ENCODE assay signal across 27 cellular contexts in the genomic region with DNA sequence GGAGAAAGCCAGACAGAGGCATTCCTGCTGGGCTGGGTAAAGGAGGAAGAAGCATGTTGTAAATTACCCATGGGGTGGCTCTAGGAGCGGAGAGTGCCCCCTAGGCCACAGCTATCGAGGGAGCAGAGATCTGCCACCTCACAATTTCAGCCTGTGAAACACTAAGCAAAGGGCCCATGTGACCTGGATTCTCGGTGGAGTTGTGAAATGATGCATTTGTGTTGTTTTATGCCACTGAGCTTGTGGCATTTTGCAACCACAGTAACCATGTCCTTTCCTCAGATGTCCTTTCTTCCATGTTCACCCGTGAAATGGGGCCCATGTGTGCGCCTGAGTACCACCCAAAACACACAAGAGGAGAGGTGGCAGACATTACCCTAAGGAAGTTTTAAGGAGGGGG.
A peak's percentile ranks its signal among the peaks of the same experiment; 100 is the strongest.
DNase-seq lines count a peak whose midpoint lies in the region; ATAC-seq, FAIRE-seq and TF ChIP-seq lines count a peak whose summit lies in the region.
"Had no signal": no experiment of that assay in that cellular context is flagged by ENCODE, and none has a peak within 500 bp of the region (broad histone marks: within the 10 kb centered on the region; RNA-seq: fewer than 3 reads in every experiment).

No MANE protein-coding gene starts in this region.

- no peak overlapping the region for H2BK12ac ChIP-seq in mesenchymal stem cell (ENCODE audit: low read length in 2 of 2)

- no peak overlapping the region for H2BK5ac ChIP-seq in mesenchymal stem cell (ENCODE audit: low read depth, low read length, poor library complexity, severe bottlenecking)

- H3K4me3 ChIP-seq in mammary epithelial cell (replicated peaks in 1 of 3; ENCODE audit: insufficient read depth in 1 of 3, low read depth in 2 of 3, low read length in 3 of 3) (no peak overlapping the region), mesenchymal stem cell (ENCODE audit: insufficient read depth in 1 of 2, low read depth in 1 of 2, low read length in 2 of 2) (no peak overlapping the region), MG63 (no peak overlapping the region)
- H3K4me3 ChIP-seq: body of pancreas, coronary artery, esophagus squamous epithelium, heart left ventricle, left ventricle myocardium inferior, Peyer's patch, sigmoid colon, SJSA1, suprapubic skin had no signal

- peak overlapping the region; percentile 54 for H2AK5ac ChIP-seq in mesenchymal stem cell (ENCODE audit: low read length, severe bottlenecking)

- H3K9me3 Mint-ChIP-seq in natural killer cell treated with Interleukin-12 subunit alpha and Interleukin-12 subunit beta and Interleukin-15 and Interleukin-18, amount 100 ng/mL, for 72 hours, result no peaks in the 10 kb centered on the region
- H3K9me3 Mint-ChIP-seq: activated naive CD8-positive, alpha-beta T cell treated with anti-CD3 and anti-CD28 coated beads for 36 hours; T-helper 1 cell treated with Interleukin-12 subunit alpha and Interleukin-12 subunit beta and Interleukin-4 antibody, amounts not matched to agents 30 μg/mL and 1 μg/mL, for 36 hours had no signal

- no peak overlapping the region for H4K91ac ChIP-seq in mesenchymal stem cell (ENCODE audit: low read length)

- H3K36me3 ChIP-seq in mammary epithelial cell (ENCODE audit: insufficient read depth, low read length), result no peaks in the 10 kb centered on the region
- no peaks in the 10 kb centered on the region for H3K36me3 ChIP-seq in mesenchymal stem cell (ENCODE audit: control insufficient read depth in 1 of 2, insufficient read depth in 2 of 2, low read depth in 1 of 2, low read length in 2 of 2)
- H3K36me3 ChIP-seq in MG63, result no peaks in the 10 kb centered on the region; the same call in 1 of the 2 replicates
- H3K36me3 ChIP-seq: esophagus squamous epithelium, heart left ventricle, left ventricle myocardium inferior, Peyer's patch, sigmoid colon, SJSA1, suprapubic skin had no signal

- BruUV-seq in mammary epithelial cell (replicated peaks; lab: Mats Ljungman, UMichigan), result no TSS peak

- H3K27ac Mint-ChIP-seq in natural killer cell treated with Interleukin-12 subunit alpha and Interleukin-12 subunit beta and Interleukin-15 and Interleukin-18, amount 100 ng/mL, for 72 hours, result no peak overlapping the region
- H3K27ac Mint-ChIP-seq: activated naive CD8-positive, alpha-beta T cell treated with anti-CD3 and anti-CD28 coated beads for 36 hours; nephron progenitor cell; T-helper 1 cell treated with Interleukin-12 subunit alpha and Interleukin-12 subunit beta and Interleukin-4 antibody, amounts not matched to agents 30 μg/mL and 1 μg/mL, for 36 hours had no signal

- H2AFZ ChIP-seq in mammary epithelial cell (ENCODE audit: low read depth, low read length) (no peak overlapping the region), mesenchymal stem cell (ENCODE audit: low read depth, low read length) (no peak overlapping the region)

- no peaks in the 10 kb centered on the region for H4K20me1 ChIP-seq in mammary epithelial cell (ENCODE audit: insufficient read depth, low read length)

- dilution Hi-C loops in mammary epithelial cell (cut with HindIII; ENCODE audit: low sequenced_read_pairs), result no loop called here

- H3K27ac ChIP-seq in mammary epithelial cell (ENCODE audit: insufficient read depth, low read depth, low read length), result no peak overlapping the region
- H3K27ac ChIP-seq in mesenchymal stem cell (ENCODE audit: low read length, poor library complexity, severe bottlenecking), result no peak overlapping the region
- H3K27ac ChIP-seq: 22Rv1, body of pancreas, coronary artery, esophagus squamous epithelium, heart left ventricle, left ventricle myocardium inferior, Peyer's patch, sigmoid colon, SJSA1, suprapubic skin, VCaP had no signal

- no peaks in the 10 kb centered on the region for H3K79me2 ChIP-seq in mammary epithelial cell (ENCODE audit: insufficient read depth, low read length)

- H3K4me1 Mint-ChIP-seq in natural killer cell treated with Interleukin-12 subunit alpha and Interleukin-12 subunit beta and Interleukin-15 and Interleukin-18, amount 100 ng/mL, for 72 hours (ENCODE audit: low read depth in 2 of 2), result peaks cover 12 to 15% of the 10 kb centered on the region in 2 donors

- H3K9ac ChIP-seq in mammary epithelial cell (ENCODE audit: insufficient read depth, low read length), result no peak overlapping the region
- no peak overlapping the region for H3K9ac ChIP-seq in mesenchymal stem cell (ENCODE audit: low read length)

- no peak overlapping the region for H3K23ac ChIP-seq in mesenchymal stem cell (ENCODE audit: low read length in 2 of 2)

- WGBS in mammary epithelial cell (ENCODE audit: low coverage, missing lambda C conversion rate), result 78% methylated on average over 5 of the region's 5 CpGs
- 70% methylated on average over 4 of the region's 5 CpGs for WGBS in mesenchymal stem cell

- peaks cover 5 to 8% of the 10 kb centered on the region in 2 donors for H3K27me3 Mint-ChIP-seq in natural killer cell treated with Interleukin-12 subunit alpha and Interleukin-12 subunit beta and Interleukin-15 and Interleukin-18, amount 100 ng/mL, for 72 hours

- H3K36me3 Mint-ChIP-seq in natural killer cell treated with Interleukin-12 subunit alpha and Interleukin-12 subunit beta and Interleukin-15 and Interleukin-18, amount 100 ng/mL, for 72 hours, result no peaks in the 10 kb centered on the region
- H3K36me3 Mint-ChIP-seq: activated naive CD8-positive, alpha-beta T cell treated with anti-CD3 and anti-CD28 coated beads for 36 hours had no signal

- H3K18ac ChIP-seq in mesenchymal stem cell (ENCODE audit: low read depth in 1 of 2, low read length in 2 of 2), result no peak overlapping the region

- in situ Hi-C loops in mammary epithelial cell (cut with MboI; ENCODE audit: low sequenced_read_pairs in 2 of 2), result no loop called here

- H2BK120ac ChIP-seq in mesenchymal stem cell (ENCODE audit: low read depth, low read length), result no peak overlapping the region

- intact Hi-C loops in mammary epithelial cell (cut with micrococcal nuclease), result no loop called here

- H3K27me3 ChIP-seq in mammary epithelial cell (ENCODE audit: insufficient read depth, low read length) (no peaks in the 10 kb centered on the region), mesenchymal stem cell (ENCODE audit: control insufficient read depth in 1 of 2, insufficient read depth in 1 of 2, low read length in 2 of 2) (no peaks in the 10 kb centered on the region), MG63 (no peaks in the 10 kb centered on the region)
- H3K27me3 ChIP-seq: Peyer's patch, sigmoid colon, SJSA1, suprapubic skin had no signal

- no peak overlapping the region for H3K4ac ChIP-seq in mesenchymal stem cell (ENCODE audit: low read depth in 1 of 2, low read length in 2 of 2)

- ATAC-seq in natural killer cell treated with Interleukin-12 subunit alpha and Interleukin-12 subunit beta and Interleukin-15 and Interleukin-18, amount 100 ng/mL, for 72 hours, result no peak
- ATAC-seq: body of pancreas, HCT116 had no signal

- no peak overlapping the region for H3K4me3 Mint-ChIP-seq in natural killer cell treated with Interleukin-12 subunit alpha and Interleukin-12 subunit beta and Interleukin-15 and Interleukin-18, amount 100 ng/mL, for 72 hours
- H3K4me3 Mint-ChIP-seq: activated naive CD8-positive, alpha-beta T cell treated with anti-CD3 and anti-CD28 coated beads for 36 hours; nephron progenitor cell; T-helper 1 cell treated with Interleukin-12 subunit alpha and Interleukin-12 subunit beta and Interleukin-4 antibody, amounts not matched to agents 30 μg/mL and 1 μg/mL, for 36 hours had no signal

- H3K9me3 ChIP-seq in mammary epithelial cell (replicated peaks; ENCODE audit: insufficient read depth, low read length) (no peaks in the 10 kb centered on the region), mesenchymal stem cell (ENCODE audit: control insufficient read depth, low read length) (no peaks in the 10 kb centered on the region), MG63 (no peaks in the 10 kb centered on the region)
- H3K9me3 ChIP-seq: body of pancreas, esophagus squamous epithelium, heart left ventricle, left ventricle myocardium inferior, Peyer's patch, sigmoid colon, SJSA1, suprapubic skin had no signal

- no peak overlapping the region for H2BK15ac ChIP-seq in mesenchymal stem cell (ENCODE audit: low read depth, poor library complexity, severe bottlenecking)

- H4K8ac ChIP-seq in mesenchymal stem cell (ENCODE audit: low read length), result no peak overlapping the region

- CTCF ChIA-PET in mammary epithelial cell (lab: Charles Lee; ENCODE audit: low non-redundant PET), result no interaction called here

- FAIRE-seq in HTR-8/SVneo (lab: Jason Lieb, UNC), result no peak

- no peak overlapping the region for H3K4me2 ChIP-seq in mammary epithelial cell (ENCODE audit: insufficient read depth, low read depth, low read length)
- H3K4me2 ChIP-seq in mesenchymal stem cell (ENCODE audit: low read length, poor library complexity, severe bottlenecking), result no peak overlapping the region

- no peak for TF ChIP-seq CTCF in mammary epithelial cell (conservative IDR thresholded peaks at IDR 0.05 in 1 of 2, IDR thresholded peaks at IDR 0.05 in 1 of 2; ENCODE audit: extremely low read depth in 1 of 2, insufficient read depth in 1 of 2, low read depth in 1 of 2, low read length in 2 of 2)

- no peaks in the 10 kb centered on the region for H3K79me1 ChIP-seq in mesenchymal stem cell (replicated peaks; ENCODE audit: low read length, poor library complexity, severe bottlenecking)

- no peak overlapping the region for H3K14ac ChIP-seq in mesenchymal stem cell (ENCODE audit: low read length in 2 of 2)

- peaks cover 12% of the 10 kb centered on the region for H3K4me1 ChIP-seq in mammary epithelial cell (ENCODE audit: insufficient read depth, low read length)
- peaks cover 23% of the 10 kb centered on the region for H3K4me1 ChIP-seq in mesenchymal stem cell (ENCODE audit: control insufficient read depth, insufficient read depth, low read depth, low read length)
- H3K4me1 ChIP-seq: body of pancreas, Peyer's patch had no signal

- DNase-seq in DMS79 treated with DMSO at 0.1 percent for 48 hours (lab: John Stamatoyannopoulos, UW) (peak; percentile 39), DMS79 (lab: John Stamatoyannopoulos, UW) (no peak), mammary epithelial cell (peak; percentile 33), mesenchymal stem cell (peak; percentile 42), HTR-8/SVneo (ENCODE audit: insufficient read length, low spot score) (no peak), MG63 (no peak)
- no peak for DNase-seq in natural killer cell treated with Interleukin-12 subunit alpha and Interleukin-12 subunit beta and Interleukin-15 and Interleukin-18, amount 100 ng/mL, for 72 hours (ENCODE audit: low spot score)
- no peak for DNase-seq in activated T-cell treated with anti-CD3 and anti-CD28 coated beads, Interleukin-2, amount 50 U/mL, for 1 hour
- DNase-seq: activated CD8-positive, alpha-beta memory T cell treated with anti-CD3 and anti-CD28 coated beads, Interleukin-2, amount 50 U/mL, for 48 hours; activated naive CD8-positive, alpha-beta T cell treated with anti-CD3 and anti-CD28 coated beads for 36 hours; body of pancreas; esophagus squamous epithelium; Karpas-422; left ventricle myocardium inferior; NCI-H1436; nephron progenitor cell; NK-92 treated with Interleukin-12 subunit alpha and Interleukin-12 subunit beta, amount 100 ng/mL, for 24 hours; Peyer's patch; sigmoid colon had no signal

Comparison
In these comparisons a context has a peak if more than half of its experiments do, and no peak if none do; other contexts are left out.
1. DNase-seq: peak in DMS79 treated with DMSO at 0.1 percent for 48 hours (single experiment), mammary epithelial cell (single experiment) and mesenchymal stem cell (single experiment); none in DMS79 (single experiment), natural killer cell treated with Interleukin-12 subunit alpha and Interleukin-12 subunit beta and Interleukin-15 and Interleukin-18, amount 100 ng/mL, for 72 hours (single experiment), activated T-cell treated with anti-CD3 and anti-CD28 coated beads, Interleukin-2, amount 50 U/mL, for 1 hour (single experiment), HTR-8/SVneo (single experiment) and MG63 (single experiment).